In genomic region chr17:76382305-76382802, GRCh38 we compare ENCODE assay signal across 8 cellular contexts. TPM values are rescaled to one million over a fixed set of nuclear protein-coding genes. Genes with fewer than 3 reads are reported as not detected.
DNase-seq lines count a peak whose midpoint lies in the region; TF ChIP-seq lines count a peak whose summit lies in the region.

No MANE protein-coding gene starts in this region.

- peak overlapping the region; percentile 33 for H3K18ac ChIP-seq in mesendoderm (ENCODE audit: low read length)

- peak overlapping the region; percentile 89 for H3K4me2 ChIP-seq in mesendoderm (ENCODE audit: low read length)

- H3K27ac ChIP-seq in AG04450 (ENCODE audit: low read depth, low read length) = peak overlapping the region; percentile 85
- peak overlapping the region; percentile 72 to 94 for H3K27ac ChIP-seq in coronary artery
- H3K27ac ChIP-seq in mesendoderm (ENCODE audit: low read depth, low read length) = peak overlapping the region; percentile 58
- H3K27ac ChIP-seq in transverse colon = peak overlapping the region; percentile 64 to 81 (median 76)

- in situ Hi-C loops in transverse colon (cut with MboI; ENCODE audit: low pct_ligation_motif_present in 1 of 4, low pct_unique_long_range_greater_than_20kb in 1 of 4, low sequenced_read_pairs in 3 of 4) = no loop called here

- CTCF ChIA-PET in AG04450 (lab: Charles Lee) = interaction anchor here (1.0 to 1.4 kb wide), 3 partner anchors 12 to 79 kb away, joined by 3 to 6 read pairs (median 4); no protein-coding TSS in a partner anchor

- H2BK120ac ChIP-seq in mesendoderm (ENCODE audit: low read depth, low read length) = no peak overlapping the region

- intact Hi-C loops in transverse colon (cut with DNase I; ENCODE audit: low total_unique reads) = no loop called here

- no peak overlapping the region for H4K8ac ChIP-seq in mesendoderm (ENCODE audit: low read depth, low read length)

- peak overlapping the region; percentile 75 for H3K56ac ChIP-seq in mesendoderm (ENCODE audit: low read length)

- no peak overlapping the region for H2BK15ac ChIP-seq in mesendoderm (replicated peaks; ENCODE audit: low read depth)

- TF ChIP-seq CTCF in AG04450 (IDR thresholded peaks at IDR 0.05; ENCODE audit: low read depth, low read length) = no peak
- no peak for TF ChIP-seq CTCF in coronary artery (IDR thresholded peaks at IDR 0.05)
- no peak for TF ChIP-seq CTCF in transverse colon (IDR thresholded peaks at IDR 0.05)

- no peak for TF ChIP-seq EP300 in transverse colon (IDR thresholded peaks at IDR 0.05; ENCODE audit: low read depth)

- no peak overlapping the region for H3K4ac ChIP-seq in mesendoderm (ENCODE audit: low read depth, low read length)

- H2AK5ac ChIP-seq in mesendoderm (ENCODE audit: low read length) = no peak overlapping the region

- H3K79me2 ChIP-seq in mesendoderm (ENCODE audit: control insufficient read depth, insufficient read depth, low read length) = no peaks in the 10 kb centered on the region

- H3K9ac ChIP-seq in NT2/D1 (ENCODE audit: insufficient read length, low read depth) (peak overlapping the region; percentile 94), mesendoderm (ENCODE audit: low read length) (peak overlapping the region; percentile 63)

- POLR2A ChIA-PET in AG04450 (lab: Yijun Ruan, JAX) = interaction anchor here (1.1 to 3.8 kb wide), 2 partner anchors 12 to 29 kb away, joined by 5 to 37 read pairs; partner anchors contain the start of gene PRPSAP1

- H3K27me3 ChIP-seq in AG04450 (ENCODE audit: control insufficient read depth, insufficient read depth, low read length) (no peaks in the 10 kb centered on the region), NT2/D1 (ENCODE audit: insufficient read depth, insufficient read length) (peaks cover 14% of the 10 kb centered on the region), mesendoderm (ENCODE audit: insufficient read depth, low read length, poor library complexity) (peaks cover 11% of the 10 kb centered on the region), transverse colon (peaks cover 18% of the 10 kb centered on the region)

- no peak overlapping the region for H3K23ac ChIP-seq in mesendoderm (ENCODE audit: low read length)

- DNase-seq in AG04450 (ENCODE audit: low read depth, low spot score) (no peak), NT2/D1 (ENCODE audit: low read depth, low spot score) (no peak), coronary artery (ENCODE audit: low spot score) (no peak), mesendoderm (peak; percentile 80), transverse colon (no peak), NCI-H2029 treated with DMSO at 0.1 percent for 48 hours (lab: John Stamatoyannopoulos, UW) (no peak), DMS53 (lab: John Stamatoyannopoulos, UW) (no peak)
- DNase-seq in stimulated activated naive CD4-positive, alpha-beta T cell treated with Interleukin-2 at 50 U/mL for 16 hours (lab: John Stamatoyannopoulos, UW) = no peak

- WGBS in mesendoderm (ENCODE audit: extremely low coverage, insufficient coverage, low lambda C conversion rate) = no CpG with 5 or more reads among the region's 21 CpGs
- WGBS in transverse colon (ENCODE audit: low coverage in 1 of 2), 2 donors = 37% methylated on average over 17 of the region's 21 CpGs; no CpG with 5 or more reads in 1 of the 2 donors

- H3K4me1 ChIP-seq in NT2/D1 (ENCODE audit: insufficient read depth, insufficient read length) (peaks cover 27% of the 10 kb centered on the region), mesendoderm (ENCODE audit: control insufficient read depth, low read depth, low read length) (no peaks in the 10 kb centered on the region), transverse colon (peaks cover 8 to 41% (median 37%) of the 10 kb centered on the region in 4 donors)

- no peak overlapping the region for H2BK5ac ChIP-seq in mesendoderm (ENCODE audit: low read length)

- no peak for TF ChIP-seq POLR2A in transverse colon (IDR thresholded peaks at IDR 0.05)

- H3K79me1 ChIP-seq in mesendoderm (ENCODE audit: low read length) = no peaks in the 10 kb centered on the region

- no peaks in the 10 kb centered on the region; the same call in 1 of the 2 replicates for H3K9me3 ChIP-seq in AG04450 (ENCODE audit: control insufficient read depth, insufficient read depth, low read length)
- H3K9me3 ChIP-seq in NT2/D1 (ENCODE audit: insufficient read depth, low read length) = peaks cover 5% of the 10 kb centered on the region; the same call in 1 of the 2 replicates
- no peaks in the 10 kb centered on the region for H3K9me3 ChIP-seq in transverse colon

- H4K5ac ChIP-seq in mesendoderm (ENCODE audit: low read length) = no peak overlapping the region

- peaks cover 15% of the 10 kb centered on the region for H3K36me3 ChIP-seq in NT2/D1 (ENCODE audit: insufficient read depth, insufficient read length, low read length)
- H3K36me3 ChIP-seq in mesendoderm (ENCODE audit: control insufficient read depth, insufficient read depth, low read length) = no peaks in the 10 kb centered on the region
- H3K36me3 ChIP-seq in transverse colon = no peaks in the 10 kb centered on the region

- H3K4me3 ChIP-seq in AG04450 (ENCODE audit: low read depth, low read length) (peak overlapping the region; percentile 74), NT2/D1 (ENCODE audit: insufficient read length, low read depth) (peak overlapping the region; percentile 69), coronary artery (peak overlapping the region; percentile 83), mesendoderm (ENCODE audit: low read length) (peak overlapping the region; percentile 14), transverse colon (peak overlapping the region in 3 of 4 donors; percentile 51 to 66 (median 60))

RNA-seq across cellular contexts. Expression of gene SPHK1, which starts 2.1 kb away (rescaled TPM):
- 11.6 and 16.2 TPM in 2 replicates for polyA plus RNA-seq in AG04450 (2011; rRNA removed)
- polyA minus RNA-seq in AG04450 (2011; rRNA and poly(A)+ RNA removed) = 4.8 and 6.7 TPM in 2 replicates
- 0.44 TPM for polyA plus RNA-seq in mesendoderm (2013, experiment 1 of 2)
- 0.35 TPM for polyA plus RNA-seq in mesendoderm (2013, experiment 2 of 2)
- total RNA-seq in transverse colon = 10 to 100 TPM in 1 of 4 donors, 1 to 10 TPM in 2, not detected in 1; 4.2 to 16.1 (median 6.8) TPM

RNA-seq across cellular contexts. Expression of gene PRPSAP1, which starts 28.6 kb away (rescaled TPM):
- polyA plus RNA-seq in AG04450 (2011; rRNA removed) = 48.8 and 49.9 TPM in 2 replicates
- 44.7 and 53.4 TPM in 2 replicates for polyA minus RNA-seq in AG04450 (2011; rRNA and poly(A)+ RNA removed)
- polyA plus RNA-seq in mesendoderm (2013, experiment 1 of 2) = 23.1 TPM
- 22.2 TPM for polyA plus RNA-seq in mesendoderm (2013, experiment 2 of 2)
- 100 to 1,000 TPM in 2 of 4 donors, 10 to 100 TPM in 2; 50.1 to 147 (median 96.7) TPM for total RNA-seq in transverse colon

Comparison
In these comparisons a context has a peak if more than half of its experiments do, and no peak if none do; other contexts are left out.
1. H3K4me3 ChIP-seq: peak in every context shown above with its lines; median percentile 83 in coronary artery; 74 in AG04450; 69 in NT2/D1; 60 in transverse colon; 14 in mesendoderm.